Comparison of ENCODE assay signal across 17 cellular contexts in genomic region chr15:28181386-28181785, GRCh38.
DNase-seq lines count a peak whose midpoint lies in the region; ATAC-seq and TF ChIP-seq lines count a peak whose summit lies in the region.
"Had no signal": no experiment of that assay in that cellular context is flagged by ENCODE, and none has a peak within 500 bp of the region (broad histone marks: within the 10 kb centered on the region; RNA-seq: fewer than 3 reads in every experiment).

No MANE protein-coding gene starts in this region.

- no peak overlapping the region for H3K4me3 ChIP-seq in hepatocyte
- no peak overlapping the region for H3K4me3 ChIP-seq in right cardiac atrium (ENCODE audit: low read length)
- H3K4me3 ChIP-seq: BLaER1, GM23338 had no signal

- H3K27ac ChIP-seq in hepatocyte: peak overlapping the region; percentile 39
- no peak overlapping the region for H3K27ac ChIP-seq in right cardiac atrium (ENCODE audit: low read length)
- H3K27ac ChIP-seq: BLaER1, C4-2B had no signal

- ATAC-seq in right cardiac atrium: no peak
- ATAC-seq: CD8-positive, alpha-beta T cell; GM23338; HCT116 had no signal

- WGBS in hepatocyte (ENCODE audit: low lambda C conversion rate, missing lambda C conversion rate): 53% methylated on average over 2 of the region's 2 CpGs
- WGBS in right cardiac atrium: 82% methylated on average over 2 of the region's 2 CpGs

- intact Hi-C loops in right cardiac atrium (cut with DNase I): no loop called here

- H3K27me3 ChIP-seq in hepatocyte (no peaks in the 10 kb centered on the region), right cardiac atrium (ENCODE audit: control insufficient read depth, insufficient read depth) (no peaks in the 10 kb centered on the region)
- H3K27me3 ChIP-seq: BLaER1 had no signal

- no peaks in the 10 kb centered on the region for H3K36me3 ChIP-seq in hepatocyte (replicated peaks; ENCODE audit: insufficient read depth, low read depth)

- H3K79me2 ChIP-seq in hepatocyte: no peaks in the 10 kb centered on the region

- H3K27ac Mint-ChIP-seq in nephron progenitor cell: peak overlapping the region; percentile 83
- H3K27ac Mint-ChIP-seq: CD8-positive, alpha-beta T cell; GM23338 had no signal

- H3K36me3 Mint-ChIP-seq in nephron progenitor cell (ENCODE audit: low read depth): peaks cover 40% of the 10 kb centered on the region

- H3K9me3 ChIP-seq in hepatocyte (ENCODE audit: low read depth) (no peaks in the 10 kb centered on the region), right cardiac atrium (ENCODE audit: control insufficient read depth, low read length) (no peaks in the 10 kb centered on the region)
- H3K9me3 ChIP-seq: BLaER1, Caco-2 had no signal

- H2AFZ ChIP-seq in hepatocyte: no peak overlapping the region
- H2AFZ ChIP-seq: GM23338 had no signal

- H4K20me1 ChIP-seq in hepatocyte (ENCODE audit: insufficient read depth, poor library complexity, severe bottlenecking): no peaks in the 10 kb centered on the region
- H4K20me1 ChIP-seq: BLaER1 had no signal

- TF ChIP-seq CTCF in hepatocyte (IDR thresholded peaks at IDR 0.05; ENCODE audit: poor library complexity) (no peak), nephron progenitor cell (IDR thresholded peaks at IDR 0.05) (no peak)

- H3K4me1 ChIP-seq in hepatocyte (ENCODE audit: insufficient read depth) (no peaks in the 10 kb centered on the region), right cardiac atrium (ENCODE audit: control insufficient read depth, insufficient read depth, low read length) (peaks cover 3% of the 10 kb centered on the region)
- H3K4me1 ChIP-seq: BLaER1, Caco-2 had no signal

- no peaks in the 10 kb centered on the region for H3K27me3 Mint-ChIP-seq in nephron progenitor cell (ENCODE audit: low read depth, poor library complexity)
- H3K27me3 Mint-ChIP-seq: CD4-positive, CD25-positive, alpha-beta regulatory T cell had no signal

- no peaks in the 10 kb centered on the region for H3K4me1 Mint-ChIP-seq in nephron progenitor cell
- H3K4me1 Mint-ChIP-seq: GM23338, H9 had no signal

- no peaks in the 10 kb centered on the region for H3K9me2 ChIP-seq in hepatocyte (replicated peaks; ENCODE audit: insufficient read depth)

- no peaks in the 10 kb centered on the region for H3K9me3 Mint-ChIP-seq in nephron progenitor cell
- H3K9me3 Mint-ChIP-seq: CD4-positive, CD25-positive, alpha-beta regulatory T cell; CD8-positive, alpha-beta T cell; GM23338; H9 had no signal

- no peak overlapping the region for H3K4me2 ChIP-seq in hepatocyte
- H3K4me2 ChIP-seq: BLaER1, GM23338 had no signal

- DNase-seq in EL (peak; percentile 1), hepatocyte (ENCODE audit: low spot score) (no peak), nephron progenitor cell (no peak), right cardiac atrium (no peak), nucleus accumbens (lab: John Stamatoyannopoulos, UW) (no peak), UCSD-AML1 (lab: John Stamatoyannopoulos, UW; ENCODE audit: unreplicated experiment) (no peak)
- DNase-seq: Caco-2; CD4-positive, CD25-positive, alpha-beta regulatory T cell; CD8-positive, alpha-beta T cell; DMS153; DND-41; GF-D8; H9 had no signal

- no peak overlapping the region for H3K4me3 Mint-ChIP-seq in nephron progenitor cell
- H3K4me3 Mint-ChIP-seq: CD4-positive, CD25-positive, alpha-beta regulatory T cell; CD8-positive, alpha-beta T cell; GM23338; H9 had no signal
